Comparison of ENCODE assay signal across 1 cellular context in the genomic region with DNA sequence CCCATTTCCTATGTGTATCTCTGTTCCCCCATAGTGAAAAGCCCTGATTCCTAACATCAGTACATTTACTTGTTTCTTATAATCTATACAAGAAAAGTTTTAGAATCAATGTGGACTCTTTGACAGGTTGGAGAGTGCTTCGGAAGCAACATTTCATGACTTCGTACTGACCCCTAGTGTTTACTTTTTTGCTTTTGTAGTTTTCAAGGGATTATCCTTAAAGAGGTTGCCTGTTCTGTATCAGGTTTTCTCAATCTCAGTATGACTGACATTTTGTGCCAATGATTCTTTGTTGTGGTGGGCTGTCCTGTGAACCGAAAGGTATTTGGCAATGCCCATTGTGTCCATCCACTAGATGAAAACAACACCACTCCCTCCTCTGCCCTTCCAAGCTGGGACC.
TF ChIP-seq lines count a peak whose summit lies in the region.

No MANE protein-coding gene starts in this region.

TF ChIP-seq in HCT116, 20 proteins besides CTCF, POLR2A, EP300 and RAD21 (continued from another document):
- TF ChIP-seq TCF7L2 (IDR thresholded peaks at IDR 0.05; ENCODE audit: borderline replicate concordance, extremely low read depth, insufficient read depth, insufficient read length) (no peak), FOSL1 (IDR thresholded peaks at IDR 0.05; ENCODE audit: low read depth) (no peak), CBX3 (IDR thresholded peaks at IDR 0.05; ENCODE audit: low read depth) (no peak), SP1 (IDR thresholded peaks at IDR 0.05; ENCODE audit: low read depth) (no peak), EZH2 (IDR thresholded peaks at IDR 0.05) (no peak), CEBPB (IDR thresholded peaks at IDR 0.05; ENCODE audit: low read depth) (no peak)
- TF ChIP-seq, protein P1, sequence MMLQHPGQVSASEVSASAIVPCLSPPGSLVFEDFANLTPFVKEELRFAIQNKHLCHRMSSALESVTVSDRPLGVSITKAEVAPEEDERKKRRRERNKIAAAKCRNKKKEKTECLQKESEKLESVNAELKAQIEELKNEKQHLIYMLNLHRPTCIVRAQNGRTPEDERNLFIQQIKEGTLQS (IDR thresholded peaks at IDR 0.05), result no peak
- TF ChIP-seq, protein P2, sequence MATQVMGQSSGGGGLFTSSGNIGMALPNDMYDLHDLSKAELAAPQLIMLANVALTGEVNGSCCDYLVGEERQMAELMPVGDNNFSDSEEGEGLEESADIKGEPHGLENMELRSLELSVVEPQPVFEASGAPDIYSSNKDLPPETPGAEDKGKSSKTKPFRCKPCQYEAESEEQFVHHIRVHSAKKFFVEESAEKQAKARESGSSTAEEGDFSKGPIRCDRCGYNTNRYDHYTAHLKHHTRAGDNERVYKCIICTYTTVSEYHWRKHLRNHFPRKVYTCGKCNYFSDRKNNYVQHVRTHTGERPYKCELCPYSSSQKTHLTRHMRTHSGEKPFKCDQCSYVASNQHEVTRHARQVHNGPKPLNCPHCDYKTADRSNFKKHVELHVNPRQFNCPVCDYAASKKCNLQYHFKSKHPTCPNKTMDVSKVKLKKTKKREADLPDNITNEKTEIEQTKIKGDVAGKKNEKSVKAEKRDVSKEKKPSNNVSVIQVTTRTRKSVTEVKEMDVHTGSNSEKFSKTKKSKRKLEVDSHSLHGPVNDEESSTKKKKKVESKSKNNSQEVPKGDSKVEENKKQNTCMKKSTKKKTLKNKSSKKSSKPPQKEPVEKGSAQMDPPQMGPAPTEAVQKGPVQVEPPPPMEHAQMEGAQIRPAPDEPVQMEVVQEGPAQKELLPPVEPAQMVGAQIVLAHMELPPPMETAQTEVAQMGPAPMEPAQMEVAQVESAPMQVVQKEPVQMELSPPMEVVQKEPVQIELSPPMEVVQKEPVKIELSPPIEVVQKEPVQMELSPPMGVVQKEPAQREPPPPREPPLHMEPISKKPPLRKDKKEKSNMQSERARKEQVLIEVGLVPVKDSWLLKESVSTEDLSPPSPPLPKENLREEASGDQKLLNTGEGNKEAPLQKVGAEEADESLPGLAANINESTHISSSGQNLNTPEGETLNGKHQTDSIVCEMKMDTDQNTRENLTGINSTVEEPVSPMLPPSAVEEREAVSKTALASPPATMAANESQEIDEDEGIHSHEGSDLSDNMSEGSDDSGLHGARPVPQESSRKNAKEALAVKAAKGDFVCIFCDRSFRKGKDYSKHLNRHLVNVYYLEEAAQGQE (IDR thresholded peaks at IDR 0.05; ENCODE audit: low read depth), result no peak
